38 cellular contexts compared by ENCODE assay signal in genomic region chr20:7420345-7420744, GRCh38.
"Had no signal": no experiment of that assay in that cellular context is flagged by ENCODE, and none has a peak within 500 bp of the region (broad histone marks: within the 10 kb centered on the region; RNA-seq: fewer than 3 reads in every experiment).

No MANE protein-coding gene starts in this region.

- H3K27me3 ChIP-seq: adrenal gland, ascending aorta, body of pancreas, brain microvascular endothelial cell, breast epithelium, cardiac muscle cell had no signal

- H3K4me1 Mint-ChIP-seq: activated naive CD4-positive, alpha-beta T cell treated with anti-CD3 and anti-CD28 coated beads, Interleukin-2, amount 10 ng/mL, durations not matched to agents 7 days and 5 days; activated naive CD4-positive, alpha-beta T cell treated with anti-CD3 and anti-CD28 coated beads, Interleukin-2, amount 50 U/mL, for 24 hours; activated naive CD8-positive, alpha-beta T cell treated with anti-CD3 and anti-CD28 coated beads for 36 hours; activated naive CD8-positive, alpha-beta T cell treated with anti-CD3 and anti-CD28 coated beads, Interleukin-2, amount 10 ng/mL, durations not matched to agents 7 days and 5 days; activated naive CD8-positive, alpha-beta T cell treated with anti-CD3 and anti-CD28 coated beads, Interleukin-2, amount 50 U/mL, for 24 hours; activated T-helper 17 cell treated with anti-CD3 and anti-CD28 coated beads, Interleukin-2, amount 50 U/mL, for 72 hours; central memory CD8-positive, alpha-beta T cell had no signal

- H3K4me3 Mint-ChIP-seq: activated naive CD4-positive, alpha-beta T cell treated with anti-CD3 and anti-CD28 coated beads for 36 hours; activated naive CD4-positive, alpha-beta T cell treated with anti-CD3 and anti-CD28 coated beads, Interleukin-2, amount 10 ng/mL, durations not matched to agents 7 days and 5 days; activated naive CD4-positive, alpha-beta T cell treated with anti-CD3 and anti-CD28 coated beads, Interleukin-2, amount 50 U/mL, for 24 hours; activated naive CD8-positive, alpha-beta T cell; activated naive CD8-positive, alpha-beta T cell treated with anti-CD3 and anti-CD28 coated beads for 36 hours; activated naive CD8-positive, alpha-beta T cell treated with anti-CD3 and anti-CD28 coated beads, Interleukin-2, amount 10 ng/mL, durations not matched to agents 7 days and 5 days; activated naive CD8-positive, alpha-beta T cell treated with anti-CD3 and anti-CD28 coated beads, Interleukin-2, amount 50 U/mL, for 24 hours; activated T-cell treated with anti-CD3 and anti-CD28 coated beads, Interleukin-2, amount 50 U/mL, for 24 hours; activated T-cell treated with anti-CD3 and anti-CD28 coated beads, Interleukin-2, amount 50 U/mL, for 4 hours; activated T-cell treated with anti-CD3 and anti-CD28 coated beads, Interleukin-2, amount 50 U/mL, for 72 hours; activated T-helper 1 cell treated with anti-CD3 and anti-CD28 coated beads, Interleukin-12 subunit alpha, Interleukin-12 subunit beta, Interleukin-2, Interleukin-4 antibody, amounts not matched to agents 30 ng/mL and 10 ng/mL and 1 ng/mL, durations not matched to agents 14 hours and 24 hours and 36 hours; activated T-helper 17 cell treated with anti-CD3 and anti-CD28 coated beads, Interleukin-2, amount 50 U/mL, for 72 hours; brain; central memory CD8-positive, alpha-beta T cell had no signal

- DNase-seq: activated effector memory CD4-positive, alpha-beta T cell treated with anti-CD3 and anti-CD28 coated beads, Interleukin-2, amount 50 U/mL, for 16 hours; activated effector memory CD4-positive, alpha-beta T cell treated with Interleukin-2 at 50 U/mL for 16 hours; activated gamma-delta T cell; activated gamma-delta T cell treated with Interleukin-2 at 50 U/mL for 16 hours; activated naive CD4-positive, alpha-beta T cell; activated naive CD4-positive, alpha-beta T cell treated with anti-CD3 and anti-CD28 coated beads for 36 hours; activated naive CD4-positive, alpha-beta T cell treated with anti-CD3 and anti-CD28 coated beads, Interleukin-2, amount 10 ng/mL, durations not matched to agents 7 days and 5 days; activated naive CD4-positive, alpha-beta T cell treated with anti-CD3 and anti-CD28 coated beads, Interleukin-2, amount 50 U/mL, for 16 hours; activated naive CD4-positive, alpha-beta T cell treated with Interleukin-2 at 50 U/mL for 16 hours; activated naive CD8-positive, alpha-beta T cell treated with anti-CD3 and anti-CD28 coated beads for 36 hours; activated naive CD8-positive, alpha-beta T cell treated with anti-CD3 and anti-CD28 coated beads, Interleukin-2, amount 10 ng/mL, durations not matched to agents 7 days and 5 days; activated naive CD8-positive, alpha-beta T cell treated with anti-CD3 and anti-CD28 coated beads, Interleukin-2, amount 50 U/mL, for 24 hours; activated T-cell treated with anti-CD3 and anti-CD28 coated beads, Interleukin-2, amount 50 U/mL, for 1 hour; activated T-cell treated with anti-CD3 and anti-CD28 coated beads, Interleukin-2, amount 50 U/mL, for 24 hours; activated T-cell treated with anti-CD3 and anti-CD28 coated beads, Interleukin-2, amount 50 U/mL, for 4 hours; activated T-cell treated with anti-CD3 and anti-CD28 coated beads, Interleukin-2, amount 50 U/mL, for 48 hours; activated T-cell treated with anti-CD3 and anti-CD28 coated beads, Interleukin-2, amount 50 U/mL, for 72 hours; adrenal gland; amniotic stem cell; amygdala; anterior cingulate cortex; aorta; body of pancreas; brain microvascular endothelial cell; caudate nucleus; central memory CD4-positive, alpha-beta T cell; cerebellar nuclear complex had no signal

- H3K27me3 Mint-ChIP-seq: activated naive CD4-positive, alpha-beta T cell treated with anti-CD3 and anti-CD28 coated beads, Interleukin-2, amount 10 ng/mL, durations not matched to agents 7 days and 5 days; activated naive CD4-positive, alpha-beta T cell treated with anti-CD3 and anti-CD28 coated beads, Interleukin-2, amount 50 U/mL, for 24 hours; activated naive CD8-positive, alpha-beta T cell; activated naive CD8-positive, alpha-beta T cell treated with anti-CD3 and anti-CD28 coated beads for 36 hours; activated naive CD8-positive, alpha-beta T cell treated with anti-CD3 and anti-CD28 coated beads, Interleukin-2, amount 10 ng/mL, durations not matched to agents 7 days and 5 days; activated naive CD8-positive, alpha-beta T cell treated with anti-CD3 and anti-CD28 coated beads, Interleukin-2, amount 50 U/mL, for 24 hours; activated T-cell treated with anti-CD3 and anti-CD28 coated beads, Interleukin-2, amount 50 U/mL, for 24 hours; activated T-helper 17 cell treated with anti-CD3 and anti-CD28 coated beads, Interleukin-2, amount 50 U/mL, for 72 hours; brain; central memory CD8-positive, alpha-beta T cell had no signal

- H3K27ac Mint-ChIP-seq: activated naive CD4-positive, alpha-beta T cell treated with anti-CD3 and anti-CD28 coated beads for 36 hours; activated naive CD4-positive, alpha-beta T cell treated with anti-CD3 and anti-CD28 coated beads, Interleukin-2, amount 10 ng/mL, durations not matched to agents 7 days and 5 days; activated naive CD4-positive, alpha-beta T cell treated with anti-CD3 and anti-CD28 coated beads, Interleukin-2, amount 50 U/mL, for 24 hours; activated naive CD4-positive, alpha-beta T cell treated with anti-CD3 and anti-CD28 coated beads, Interleukin-2, amount 50 U/mL, for 72 hours; activated naive CD8-positive, alpha-beta T cell; activated naive CD8-positive, alpha-beta T cell treated with anti-CD3 and anti-CD28 coated beads for 36 hours; activated naive CD8-positive, alpha-beta T cell treated with anti-CD3 and anti-CD28 coated beads, Interleukin-2, amount 10 ng/mL, durations not matched to agents 7 days and 5 days; activated naive CD8-positive, alpha-beta T cell treated with anti-CD3 and anti-CD28 coated beads, Interleukin-2, amount 50 U/mL, for 24 hours; activated T-cell treated with anti-CD3 and anti-CD28 coated beads, Interleukin-2, amount 50 U/mL, for 24 hours; activated T-cell treated with anti-CD3 and anti-CD28 coated beads, Interleukin-2, amount 50 U/mL, for 72 hours; activated T-helper 1 cell treated with anti-CD3 and anti-CD28 coated beads, Interleukin-12 subunit alpha, Interleukin-12 subunit beta, Interleukin-2, Interleukin-4 antibody, amounts not matched to agents 30 ng/mL and 10 ng/mL and 1 ng/mL, durations not matched to agents 14 hours and 24 hours and 36 hours; activated T-helper 17 cell treated with anti-CD3 and anti-CD28 coated beads, Interleukin-2, amount 50 U/mL, for 72 hours; activated T-helper 2 cell treated with anti-CD3 and anti-CD28 coated beads, Interferon-gamma antibody, Interleukin-2, Interleukin-4, amounts not matched to agents 10 μg/mL and 5 μg/mL and 100 μg/mL, durations not matched to agents 14 hours and 24 hours and 36 hours; brain had no signal

- H3K4me3 ChIP-seq: adrenal gland, ascending aorta, body of pancreas, breast epithelium, cardiac muscle cell had no signal

- ATAC-seq: activated naive CD4-positive, alpha-beta T cell treated with anti-CD3 and anti-CD28 coated beads, Interleukin-2, amount 50 U/mL, for 72 hours; activated naive CD8-positive, alpha-beta T cell treated with anti-CD3 and anti-CD28 coated beads, Interleukin-2, amount 50 U/mL, for 24 hours; activated T-cell treated with anti-CD3 and anti-CD28 coated beads, Interleukin-2, amount 50 U/mL, for 4 hours; activated T-cell treated with anti-CD3 and anti-CD28 coated beads, Interleukin-2, amount 50 U/mL, for 72 hours; activated T-helper 17 cell treated with anti-CD3 and anti-CD28 coated beads, Interleukin-2, amount 50 U/mL, for 72 hours; body of pancreas had no signal

- H3K4me1 ChIP-seq: adrenal gland, ascending aorta, body of pancreas, breast epithelium had no signal

- H3K27ac ChIP-seq: adrenal gland, ascending aorta, body of pancreas, brain microvascular endothelial cell, breast epithelium, cardiac muscle cell had no signal

- H3K9me3 ChIP-seq: adrenal gland, ascending aorta, body of pancreas, breast epithelium had no signal

- H3K9me3 Mint-ChIP-seq: activated naive CD4-positive, alpha-beta T cell treated with anti-CD3 and anti-CD28 coated beads, Interleukin-2, amount 50 U/mL, for 24 hours; activated naive CD8-positive, alpha-beta T cell treated with anti-CD3 and anti-CD28 coated beads, Interleukin-2, amount 10 ng/mL, durations not matched to agents 7 days and 5 days; activated naive CD8-positive, alpha-beta T cell treated with anti-CD3 and anti-CD28 coated beads, Interleukin-2, amount 50 U/mL, for 24 hours; activated T-helper 1 cell treated with anti-CD3 and anti-CD28 coated beads, Interleukin-12 subunit alpha, Interleukin-12 subunit beta, Interleukin-2, Interleukin-4 antibody, amounts not matched to agents 30 ng/mL and 10 ng/mL and 1 ng/mL, durations not matched to agents 14 hours and 24 hours and 36 hours; activated T-helper 2 cell treated with anti-CD3 and anti-CD28 coated beads, Interferon-gamma antibody, Interleukin-2, Interleukin-4, amounts not matched to agents 10 μg/mL and 5 μg/mL and 100 μg/mL, durations not matched to agents 14 hours and 24 hours and 36 hours; brain had no signal

- H3K36me3 ChIP-seq: adrenal gland, ascending aorta, brain microvascular endothelial cell, breast epithelium, cardiac muscle cell had no signal

- H3K36me3 Mint-ChIP-seq: activated naive CD4-positive, alpha-beta T cell treated with anti-CD3 and anti-CD28 coated beads, Interleukin-2, amount 10 ng/mL, durations not matched to agents 7 days and 5 days; activated naive CD4-positive, alpha-beta T cell treated with anti-CD3 and anti-CD28 coated beads, Interleukin-2, amount 50 U/mL, for 24 hours; activated naive CD4-positive, alpha-beta T cell treated with anti-CD3 and anti-CD28 coated beads, Interleukin-2, amount 50 U/mL, for 72 hours; activated naive CD8-positive, alpha-beta T cell; activated naive CD8-positive, alpha-beta T cell treated with anti-CD3 and anti-CD28 coated beads for 36 hours; activated naive CD8-positive, alpha-beta T cell treated with anti-CD3 and anti-CD28 coated beads, Interleukin-2, amount 10 ng/mL, durations not matched to agents 7 days and 5 days; brain had no signal
